In genomic region chrX:31258163-31258562, GRCh38 we compare ENCODE assay signal across 25 cellular contexts.
DNase-seq lines count a peak whose midpoint lies in the region; ATAC-seq, FAIRE-seq and TF ChIP-seq lines count a peak whose summit lies in the region.
"Had no signal": no experiment of that assay in that cellular context is flagged by ENCODE, and none has a peak within 500 bp of the region (broad histone marks: within the 10 kb centered on the region; RNA-seq: fewer than 3 reads in every experiment).

No MANE protein-coding gene starts in this region.

- POLR2A ChIA-PET in endothelial cell of umbilical vein (lab: Charles Lee), result no interaction called here
- POLR2A ChIA-PET in T-cell (lab: Charles Lee), result no interaction called here

- no peak overlapping the region for H3K4me2 ChIP-seq in endothelial cell of umbilical vein (ENCODE audit: insufficient read depth, low read length)

- peaks cover 31% of the 10 kb centered on the region for H3K36me3 Mint-ChIP-seq in osteocyte (ENCODE audit: unreplicated experiment)
- H3K36me3 Mint-ChIP-seq in T-cell, result no peaks in the 10 kb centered on the region
- H3K36me3 Mint-ChIP-seq: CD4-positive, CD25-positive, alpha-beta regulatory T cell had no signal

- H3K27ac Mint-ChIP-seq in osteocyte (ENCODE audit: unreplicated experiment), result peak overlapping the region; percentile 38
- no peak overlapping the region for H3K27ac Mint-ChIP-seq in T-cell
- H3K27ac Mint-ChIP-seq: CD4-positive, CD25-positive, alpha-beta regulatory T cell had no signal

- FAIRE-seq in endothelial cell of umbilical vein (lab: Jason Lieb, UNC), result no peak
- FAIRE-seq: GM12878 had no signal

- CTCF ChIA-PET in endothelial cell of umbilical vein (lab: Charles Lee), result no interaction called here
- CTCF ChIA-PET in T-cell (lab: Charles Lee), result no interaction called here

- no peak overlapping the region for H3K9ac ChIP-seq in endothelial cell of umbilical vein (replicated peaks; ENCODE audit: extremely low read depth, insufficient read depth, low read length)

- H3K36me3 ChIP-seq in endothelial cell of umbilical vein (ENCODE audit: control insufficient read depth in 2 of 2, extremely low read depth in 1 of 2, insufficient read depth in 2 of 2, low read length in 2 of 2), result no peaks in the 10 kb centered on the region

- H3K27me3 Mint-ChIP-seq in osteocyte (ENCODE audit: unreplicated experiment), result no peaks in the 10 kb centered on the region
- peaks cover 3 to 13% of the 10 kb centered on the region in 2 donors for H3K27me3 Mint-ChIP-seq in T-cell
- H3K27me3 Mint-ChIP-seq: CD4-positive, CD25-positive, alpha-beta regulatory T cell had no signal

- dilution Hi-C loops in endothelial cell of umbilical vein (cut with MboI; ENCODE audit: extremely low pct_ligation_motif_present, low sequenced_read_pairs), result no loop called here

- no peak overlapping the region for H3K4me3 ChIP-seq in endothelial cell of umbilical vein (replicated peaks in 1 of 3; ENCODE audit: insufficient read depth in 1 of 3, low read depth in 1 of 3, low read length in 3 of 3)
- H3K4me3 ChIP-seq: GM12878 had no signal

- no peak for TF ChIP-seq POLR2A in endothelial cell of umbilical vein (IDR thresholded peaks at IDR 0.05; ENCODE audit: low read depth, low read length)

- H3K4me1 Mint-ChIP-seq in osteocyte (ENCODE audit: unreplicated experiment), result peaks cover 54% of the 10 kb centered on the region
- H3K4me1 Mint-ChIP-seq in T-cell, result no peaks in the 10 kb centered on the region
- H3K4me1 Mint-ChIP-seq: CD4-positive, CD25-positive, alpha-beta regulatory T cell had no signal

- TF ChIP-seq CTCF in endothelial cell of umbilical vein (IDR thresholded peaks at IDR 0.05; ENCODE audit: extremely low read depth in 1 of 2, insufficient read depth in 1 of 2, low read depth in 1 of 2, low read length in 2 of 2) (no peak), osteocyte (IDR thresholded peaks at IDR 0.05) (no peak)

- H3K9me3 ChIP-seq in endothelial cell of umbilical vein (replicated peaks; ENCODE audit: control insufficient read depth, insufficient read depth, low read length), result no peaks in the 10 kb centered on the region

- H3K4me1 ChIP-seq in endothelial cell of umbilical vein (ENCODE audit: control insufficient read depth, extremely low read depth, insufficient read depth, low read length), result peaks cover 3% of the 10 kb centered on the region

- H3K4me3 Mint-ChIP-seq in osteocyte (ENCODE audit: unreplicated experiment) (no peak overlapping the region), T-cell (no peak overlapping the region)
- H3K4me3 Mint-ChIP-seq: CD4-positive, CD25-positive, alpha-beta regulatory T cell had no signal

- no peak for ATAC-seq in T-cell (replicated peaks in 1 of 4)
- ATAC-seq: GM12878, HCT116, Panc1, Right ventricle myocardium inferior had no signal

- no peaks in the 10 kb centered on the region for H3K27me3 ChIP-seq in endothelial cell of umbilical vein (ENCODE audit: control insufficient read depth in 2 of 2, insufficient read depth in 2 of 2, low read length in 2 of 2)

- no peaks in the 10 kb centered on the region for H3K9me3 Mint-ChIP-seq in osteocyte (ENCODE audit: unreplicated experiment)
- H3K9me3 Mint-ChIP-seq in T-cell, result no peaks in the 10 kb centered on the region

- BruUV-seq in endothelial cell of umbilical vein (replicated peaks; lab: Mats Ljungman, UMichigan), result no TSS peak

- no peaks in the 10 kb centered on the region for H4K20me1 ChIP-seq in endothelial cell of umbilical vein (replicated peaks; ENCODE audit: control insufficient read depth, extremely low read depth, insufficient read depth, low read length)

- H3K27ac ChIP-seq in endothelial cell of umbilical vein (ENCODE audit: insufficient read depth, low read depth, low read length), result no peak overlapping the region
- H3K27ac ChIP-seq: HL-60 had no signal

- H3K9me1 ChIP-seq in endothelial cell of umbilical vein (replicated peaks; ENCODE audit: control insufficient read depth, extremely low read depth, insufficient read depth, low read length), result no peaks in the 10 kb centered on the region

- no peak overlapping the region for H2AFZ ChIP-seq in endothelial cell of umbilical vein (ENCODE audit: low read depth, low read length)

- intact Hi-C loops in endothelial cell of umbilical vein (cut with micrococcal nuclease), result no loop called here

- H3K79me2 ChIP-seq in endothelial cell of umbilical vein (ENCODE audit: control insufficient read depth, insufficient read depth, low read length), result no peaks in the 10 kb centered on the region

- DNase-seq in HT-29 (ENCODE audit: low spot score), result peak; percentile 1
- DNase-seq in RPMI7951 (ENCODE audit: low read depth), result peak; percentile 2
- peak; percentile 68 for DNase-seq in endothelial cell of umbilical vein (ENCODE audit: low read depth, low spot score)
- no peak for DNase-seq in osteocyte (ENCODE audit: extremely low spot score, unreplicated experiment)
- DNase-seq in T-cell, result no peak
- no peak for DNase-seq in iPS-NIHi11 (ENCODE audit: low spot score)
- no peak for DNase-seq in mesenteric fat pad (ENCODE audit: low spot score)
- DNase-seq: CD4-positive, CD25-positive, alpha-beta regulatory T cell; COR-L47; DMS79; GOT3; KG1; MV-4-11; NCI-H1105 treated with DMSO at 0.1 percent for 48 hours; NCI-H2081; NCI-H2171; NCI-H345; NCI-H524; NCI-H774; NK-92 treated with Interleukin-12 subunit alpha and Interleukin-12 subunit beta, amount 100 ng/mL, for 24 hours had no signal

TF ChIP-seq in endothelial cell of umbilical vein, 7 proteins besides CTCF, POLR2A, EP300 and RAD21:
- TF ChIP-seq POLR2AphosphoS5 (IDR thresholded peaks at IDR 0.05; ENCODE audit: insufficient read depth, low read depth, low read length), result no peak
- no peak for TF ChIP-seq MAX (IDR thresholded peaks at IDR 0.05; ENCODE audit: insufficient read depth, insufficient read length)
- TF ChIP-seq MYC (IDR thresholded peaks at IDR 0.05; ENCODE audit: low read depth, low read length), result no peak
- peak; percentile 83 for TF ChIP-seq GATA2 (IDR thresholded peaks at IDR 0.05; ENCODE audit: insufficient read depth, insufficient read length, low read depth, low read length)
- no peak for TF ChIP-seq EZH2 (IDR thresholded peaks at IDR 0.05; ENCODE audit: borderline replicate concordance, low read depth, low read length, severe bottlenecking)
- peak; percentile 28 for TF ChIP-seq FOS (IDR thresholded peaks at IDR 0.05; ENCODE audit: borderline replicate concordance, insufficient read depth, low read length)
- peak; percentile 59 for TF ChIP-seq JUN (IDR thresholded peaks at IDR 0.05; ENCODE audit: borderline replicate concordance, insufficient read depth, insufficient read length, low read depth)

Comparison
In these comparisons a context has a peak if more than half of its experiments do, and no peak if none do; other contexts are left out.
1. DNase-seq: peak in HT-29 (single experiment), RPMI7951 (single experiment) and endothelial cell of umbilical vein (single experiment); none in osteocyte (single experiment), T-cell (0 of 34), iPS-NIHi11 (single experiment) and mesenteric fat pad (single experiment).